7 cellular contexts compared by ENCODE assay signal in the genomic region with DNA sequence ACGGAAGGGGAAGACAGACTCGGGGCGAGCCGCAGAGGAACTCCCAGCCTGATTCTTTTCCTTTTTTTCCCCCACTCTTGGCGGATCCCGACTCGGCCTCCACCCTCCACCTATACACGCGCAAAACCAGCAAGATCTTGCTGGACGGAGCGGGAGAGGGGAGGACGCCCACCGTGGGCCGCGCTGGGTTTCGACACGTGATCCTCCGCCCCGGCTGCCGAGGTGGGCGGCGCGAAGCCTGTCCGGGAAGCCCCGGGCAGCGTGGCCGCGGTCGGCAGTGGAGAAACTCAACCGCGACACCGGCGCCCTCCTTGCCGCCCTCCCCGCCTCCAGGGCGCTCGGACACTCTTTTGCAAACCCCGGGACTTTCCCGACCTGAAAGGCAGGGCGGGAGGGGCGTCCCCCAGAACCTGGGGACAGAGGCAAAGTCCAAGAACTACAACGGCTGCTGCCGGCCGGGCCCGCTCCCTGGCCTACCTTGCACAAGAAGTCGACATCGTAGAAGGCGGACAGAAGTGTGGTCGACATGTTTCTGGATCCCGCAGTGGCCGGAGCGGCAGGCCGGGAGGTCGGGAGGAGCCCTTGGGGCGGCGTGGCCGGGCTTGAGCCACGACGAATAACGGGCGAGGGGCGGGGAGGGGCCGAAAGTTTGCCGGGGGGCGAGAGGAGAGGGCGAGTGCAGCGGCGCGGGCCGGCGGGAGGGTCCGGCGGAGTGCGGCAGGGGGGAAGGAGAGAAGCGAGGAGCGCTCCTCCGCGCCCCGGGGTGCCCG. TPM values are rescaled to one million over a fixed set of nuclear protein-coding genes. Genes with fewer than 3 reads are reported as not detected.
DNase-seq lines count a peak whose midpoint lies in the region; ATAC-seq and TF ChIP-seq lines count a peak whose summit lies in the region.

No MANE protein-coding gene starts in this region.

- 0% methylated on average over 59 to 80 of the region's 80 CpGs for WGBS in lung, 2 donors

- ATAC-seq in GM18498 (IDR thresholded peaks at IDR 0.05; ENCODE audit: unreplicated experiment): peak; percentile 32
- peak; percentile 1 for ATAC-seq in lung (ENCODE audit: insufficient read depth, low FRiP score)

- DNase-seq in HCEC 1CT (peak; percentile 68), NAMALWA (ENCODE audit: low spot score) (peak; percentile 66), ecto neural progenitor cell (ENCODE audit: low spot score) (peak; percentile 88), lung (ENCODE audit: low spot score) (peak; percentile 71)
- peak; percentile 50 for DNase-seq in activated CD4-positive, alpha-beta T cell treated with anti-CD3 and anti-CD28 coated beads, Interleukin-2, amount 50 U/mL, for 1 hour
- DNase-seq in stimulated activated CD4-positive, alpha-beta T cell treated with anti-CD3 and anti-CD28 coated beads, TNF-alpha, amount 100 ng/mL, for 48 hours (ENCODE audit: low read depth in 3 of 3): peak; percentile 35 to 55 (median 39)

- peaks cover 4 to 7% of the 10 kb centered on the region in 2 donors for H3K4me1 ChIP-seq in lung (ENCODE audit: control insufficient read depth in 2 of 2, insufficient read depth in 2 of 2, low read length in 2 of 2)

- peak overlapping the region; percentile 92 for H3K4me3 ChIP-seq in lung

- H3K36me3 ChIP-seq in lung (ENCODE audit: control insufficient read depth in 2 of 2, insufficient read depth in 2 of 2, low read length in 2 of 2): peaks cover 4 to 21% of the 10 kb centered on the region in 2 donors

- H3K9me3 ChIP-seq in lung (ENCODE audit: control insufficient read depth in 2 of 2, insufficient read depth in 1 of 2, low read length in 1 of 2): no peaks in the 10 kb centered on the region

- no peak for TF ChIP-seq CTCF in lung (IDR thresholded peaks at IDR 0.05; ENCODE audit: control extremely low read depth, extremely low read depth)

- H3K27ac ChIP-seq in lung (ENCODE audit: low read depth in 1 of 2, low read length in 1 of 2): peak overlapping the region; percentile 95 to 100

- H3K27me3 ChIP-seq in lung (ENCODE audit: control insufficient read depth, insufficient read depth): no peaks in the 10 kb centered on the region

RNA-seq across cellular contexts. Expression of gene ZFP36L2, which starts 0.4 kb away (rescaled TPM):
- total RNA-seq in lung: 100 to 1,000 TPM in 1 of 2 donors, 10 to 100 TPM in 1; 63.1 to 110 TPM
- 10 to 100 TPM; 38.3 to 70.1 TPM for polyA plus RNA-seq in lung

Comparison
In these comparisons a context has a peak if more than half of its experiments do, and no peak if none do; other contexts are left out.
1. Peak in every context shown above with its lines: DNase-seq, ATAC-seq, H3K4me3 ChIP-seq and H3K27ac ChIP-seq.